ENCODE assay signal across 12 cellular contexts in genomic region chr6:13357551-13358075, GRCh38. TPM values are rescaled to one million over a fixed set of nuclear protein-coding genes. Genes with fewer than 3 reads are reported as not detected.
DNase-seq lines count a peak whose midpoint lies in the region; ATAC-seq and TF ChIP-seq lines count a peak whose summit lies in the region.
"Had no signal": no experiment of that assay in that cellular context is flagged by ENCODE, and none has a peak within 500 bp of the region (broad histone marks: within the 10 kb centered on the region; RNA-seq: fewer than 3 reads in every experiment).

No MANE protein-coding gene starts in this region.

- H3K4me3 ChIP-seq in right cardiac atrium (ENCODE audit: low read length) (no peak overlapping the region), left ventricle myocardium inferior (no peak overlapping the region)
- H3K4me3 ChIP-seq: psoas muscle had no signal

- no peaks in the 10 kb centered on the region for H3K9me3 ChIP-seq in right cardiac atrium (ENCODE audit: control insufficient read depth, low read length)
- no peaks in the 10 kb centered on the region for H3K9me3 ChIP-seq in left ventricle myocardium inferior (replicated peaks)
- H3K9me3 ChIP-seq: Caco-2, psoas muscle had no signal

- H3K36me3 ChIP-seq in left ventricle myocardium inferior = no peaks in the 10 kb centered on the region

- no peak overlapping the region for H3K4me3 Mint-ChIP-seq in activated T-helper 1 cell treated with anti-CD3 and anti-CD28 coated beads, Interleukin-12 subunit alpha, Interleukin-12 subunit beta, Interleukin-2, Interleukin-4 antibody, amounts not matched to agents 30 ng/mL and 10 ng/mL and 1 ng/mL, durations not matched to agents 14 hours and 24 hours and 36 hours

- H3K4me1 Mint-ChIP-seq in activated T-helper 1 cell treated with anti-CD3 and anti-CD28 coated beads, Interleukin-12 subunit alpha, Interleukin-12 subunit beta, Interleukin-2, Interleukin-4 antibody, amounts not matched to agents 30 ng/mL and 10 ng/mL and 1 ng/mL, durations not matched to agents 14 hours and 24 hours and 36 hours (ENCODE audit: low read depth) = peaks cover 76% of the 10 kb centered on the region

- H3K4me1 ChIP-seq in right cardiac atrium (ENCODE audit: control insufficient read depth, insufficient read depth, low read length) (peaks cover 26% of the 10 kb centered on the region), left ventricle myocardium inferior (peaks cover 76% of the 10 kb centered on the region)

- intact Hi-C loops in right cardiac atrium (cut with DNase I) (no loop called here), left ventricle myocardium inferior (cut with micrococcal nuclease) (no loop called here)
- intact Hi-C loops in activated T-helper 1 cell treated with anti-CD3 and anti-CD28 coated beads, Interleukin-12 subunit alpha, Interleukin-12 subunit beta, Interleukin-2, Interleukin-4 antibody, amounts not matched to agents 30 ng/mL and 10 ng/mL and 1 ng/mL, durations not matched to agents 14 hours and 24 hours and 36 hours (cut with micrococcal nuclease) = loop anchor here (2.0 to 5.0 kb wide), 2 partner anchors 29 to 310 kb away; partner anchors contain the start of gene TBC1D7

- DNase-seq in right cardiac atrium = peak; percentile 49 to 78 (median 69)
- no peak for DNase-seq in left ventricle myocardium inferior
- no peak for DNase-seq in activated T-helper 1 cell treated with anti-CD3 and anti-CD28 coated beads, Interleukin-12 subunit alpha, Interleukin-12 subunit beta, Interleukin-2, Interleukin-4 antibody, amounts not matched to agents 30 ng/mL and 10 ng/mL and 1 ng/mL, durations not matched to agents 14 hours and 24 hours and 36 hours (ENCODE audit: low spot score)
- peak in 35 of 51 donors; percentile 6 to 74 (median 43) for DNase-seq in hypothalamus (lab: John Stamatoyannopoulos, UW)
- DNase-seq in substantia nigra (lab: John Stamatoyannopoulos, UW) = peak in 43 of 49 donors; percentile 12 to 78 (median 44)
- DNase-seq in NCI-H2196 treated with DMSO at 0.1 percent for 48 hours (lab: John Stamatoyannopoulos, UW; ENCODE audit: unreplicated experiment) = no peak
- no peak for DNase-seq in MV-4-11 (lab: John Stamatoyannopoulos, UW)
- DNase-seq in activated CD8-positive, alpha-beta memory T cell treated with anti-CD3 and anti-CD28 coated beads, Interleukin-2, amount 50 U/mL, for 48 hours = no peak
- DNase-seq: Caco-2, psoas muscle had no signal

- peaks cover 7% of the 10 kb centered on the region for H3K36me3 Mint-ChIP-seq in activated T-helper 1 cell treated with anti-CD3 and anti-CD28 coated beads, Interleukin-12 subunit alpha, Interleukin-12 subunit beta, Interleukin-2, Interleukin-4 antibody, amounts not matched to agents 30 ng/mL and 10 ng/mL and 1 ng/mL, durations not matched to agents 14 hours and 24 hours and 36 hours (ENCODE audit: low read depth)

- no peak for TF ChIP-seq CTCF in left ventricle myocardium inferior (IDR thresholded peaks at IDR 0.05; ENCODE audit: borderline replicate concordance)

- 72% methylated on average over 14 of the region's 14 CpGs for WGBS in right cardiac atrium

- H3K27me3 Mint-ChIP-seq in activated T-helper 1 cell treated with anti-CD3 and anti-CD28 coated beads, Interleukin-12 subunit alpha, Interleukin-12 subunit beta, Interleukin-2, Interleukin-4 antibody, amounts not matched to agents 30 ng/mL and 10 ng/mL and 1 ng/mL, durations not matched to agents 14 hours and 24 hours and 36 hours (ENCODE audit: insufficient read depth) = no peaks in the 10 kb centered on the region

- no peaks in the 10 kb centered on the region for H3K27me3 ChIP-seq in right cardiac atrium (ENCODE audit: control insufficient read depth, insufficient read depth)
- no peaks in the 10 kb centered on the region for H3K27me3 ChIP-seq in left ventricle myocardium inferior (ENCODE audit: low read depth)

- H3K27ac ChIP-seq in right cardiac atrium (ENCODE audit: low read length) (no peak overlapping the region), left ventricle myocardium inferior (replicated peaks) (no peak overlapping the region), substantia nigra (ENCODE audit: low read depth, low read length, poor library complexity, severe bottlenecking) (peak overlapping the region; percentile 60)
- H3K27ac ChIP-seq: psoas muscle had no signal

- no peaks in the 10 kb centered on the region for H3K9me3 Mint-ChIP-seq in activated T-helper 1 cell treated with anti-CD3 and anti-CD28 coated beads, Interleukin-12 subunit alpha, Interleukin-12 subunit beta, Interleukin-2, Interleukin-4 antibody, amounts not matched to agents 30 ng/mL and 10 ng/mL and 1 ng/mL, durations not matched to agents 14 hours and 24 hours and 36 hours

- peak overlapping the region; percentile 27 for H3K27ac Mint-ChIP-seq in activated T-helper 1 cell treated with anti-CD3 and anti-CD28 coated beads, Interleukin-12 subunit alpha, Interleukin-12 subunit beta, Interleukin-2, Interleukin-4 antibody, amounts not matched to agents 30 ng/mL and 10 ng/mL and 1 ng/mL, durations not matched to agents 14 hours and 24 hours and 36 hours

- ATAC-seq in right cardiac atrium = no peak
- ATAC-seq: HepG2, Panc1 had no signal

RNA-seq across cellular contexts. Expression of gene TBC1D7, which starts 29.3 kb away (rescaled TPM):
- 10 to 100 TPM; 21.0 to 41.8 (median 24.2) TPM for total RNA-seq in right cardiac atrium
- polyA plus RNA-seq in right cardiac atrium = 31.8 TPM
- 40.2 TPM for total RNA-seq in left ventricle myocardium inferior
- 27.3 and 28.2 TPM in 2 replicates for total RNA-seq in activated T-helper 1 cell treated with anti-CD3 and anti-CD28 coated beads, Interleukin-12 subunit alpha, Interleukin-12 subunit beta, Interleukin-2, Interleukin-4 antibody, amounts not matched to agents 30 ng/mL and 10 ng/mL and 1 ng/mL, durations not matched to agents 14 hours and 24 hours and 36 hours

Comparison
In these comparisons a context has a peak if more than half of its experiments do, and no peak if none do; other contexts are left out.
1. DNase-seq: peak in right cardiac atrium (3 of 3), hypothalamus (35 of 51) and substantia nigra (43 of 49); none in left ventricle myocardium inferior (single experiment), activated T-helper 1 cell treated with anti-CD3 and anti-CD28 coated beads, Interleukin-12 subunit alpha, Interleukin-12 subunit beta, Interleukin-2, Interleukin-4 antibody, amounts not matched to agents 30 ng/mL and 10 ng/mL and 1 ng/mL, durations not matched to agents 14 hours and 24 hours and 36 hours (single experiment), NCI-H2196 treated with DMSO at 0.1 percent for 48 hours (single experiment), MV-4-11 (single experiment) and activated CD8-positive, alpha-beta memory T cell treated with anti-CD3 and anti-CD28 coated beads, Interleukin-2, amount 50 U/mL, for 48 hours (single experiment).